Comparison of ENCODE assay signal across 9 cellular contexts in genomic region chr13:97855570-97855970, GRCh38.
DNase-seq lines count a peak whose midpoint lies in the region; FAIRE-seq and TF ChIP-seq lines count a peak whose summit lies in the region.
"Had no signal": no experiment of that assay in that cellular context is flagged by ENCODE, and none has a peak within 500 bp of the region (broad histone marks: within the 10 kb centered on the region; RNA-seq: fewer than 3 reads in every experiment).

No MANE protein-coding gene starts in this region.

- no peak for TF ChIP-seq POLR2A in suprapubic skin (IDR thresholded peaks at IDR 0.05)

- H3K27ac ChIP-seq in suprapubic skin, result no peak overlapping the region

- CTCF ChIA-PET in AG04449 (lab: Yijun Ruan, JAX), result interaction anchor here (0.6 to 3.6 kb wide), 49 partner anchors 9 to 988 kb away, joined by 3 to 34 read pairs (median 5); no protein-coding TSS in a partner anchor

- TF ChIP-seq EP300 in suprapubic skin (IDR thresholded peaks at IDR 0.05), result no peak

- FAIRE-seq in HTR-8/SVneo (lab: Jason Lieb, UNC), result peak; percentile 70
- peak; percentile 93 for FAIRE-seq in islet of Langerhans (lab: Jason Lieb, UNC)

- POLR2A ChIA-PET in AG04449 (lab: Yijun Ruan, JAX), result interaction anchor here (0.9 kb wide), 1 partner anchor 140 kb away, joined by 3 read pairs; no protein-coding TSS in a partner anchor

- TF ChIP-seq CTCF in AG04449 (IDR thresholded peaks at IDR 0.05; ENCODE audit: insufficient read depth, low read length, missing control alignments) (peak; percentile 72), suprapubic skin (IDR thresholded peaks at IDR 0.05) (peak; percentile 65 to 74)

- H3K4me3 ChIP-seq in AG04449 (ENCODE audit: low read depth, low read length), result no peak overlapping the region
- H3K4me3 ChIP-seq in suprapubic skin, result no peak overlapping the region

- in situ Hi-C loops in T47D (cut with HindIII; ENCODE audit: low pct_unique_long_range_greater_than_20kb, low sequenced_read_pairs), result no loop called here

- WGBS in suprapubic skin, result 10% methylated on average over 8 of the region's 8 CpGs

- H3K36me3 ChIP-seq in suprapubic skin, result no peaks in the 10 kb centered on the region

- DNase-seq in AG04449 (ENCODE audit: low read depth, low spot score) (peak; percentile 45), GF-D8 (lab: John Stamatoyannopoulos, UW) (peak; percentile 39), HTR-8/SVneo (ENCODE audit: insufficient read length, low spot score) (peak; percentile 45), NOMO-1 treated with DMSO at 0.1 percent for 48 hours (lab: John Stamatoyannopoulos, UW; ENCODE audit: unreplicated experiment) (peak; percentile 43), T47D (ENCODE audit: low read depth in 1 of 2, low spot score in 1 of 2) (peak; percentile 39 to 75), suprapubic skin (ENCODE audit: low spot score in 2 of 2) (no peak)
- no peak for DNase-seq in activated T-cell treated with anti-CD3 and anti-CD28 coated beads, Interleukin-2, amount 50 U/mL, for 1 hour
- DNase-seq: naive B cell had no signal

- H3K27me3 ChIP-seq in suprapubic skin, result no peaks in the 10 kb centered on the region

- no peaks in the 10 kb centered on the region for H3K4me1 ChIP-seq in suprapubic skin

- no peaks in the 10 kb centered on the region for H3K9me3 ChIP-seq in suprapubic skin

Comparison
In these comparisons a context has a peak if more than half of its experiments do, and no peak if none do; other contexts are left out.
1. DNase-seq: peak in AG04449 (single experiment), GF-D8 (single experiment), HTR-8/SVneo (single experiment), NOMO-1 treated with DMSO at 0.1 percent for 48 hours (single experiment) and T47D (2 of 2); none in suprapubic skin (0 of 2) and activated T-cell treated with anti-CD3 and anti-CD28 coated beads, Interleukin-2, amount 50 U/mL, for 1 hour (single experiment).